ENCODE assay signal across 17 cellular contexts in the genomic region with DNA sequence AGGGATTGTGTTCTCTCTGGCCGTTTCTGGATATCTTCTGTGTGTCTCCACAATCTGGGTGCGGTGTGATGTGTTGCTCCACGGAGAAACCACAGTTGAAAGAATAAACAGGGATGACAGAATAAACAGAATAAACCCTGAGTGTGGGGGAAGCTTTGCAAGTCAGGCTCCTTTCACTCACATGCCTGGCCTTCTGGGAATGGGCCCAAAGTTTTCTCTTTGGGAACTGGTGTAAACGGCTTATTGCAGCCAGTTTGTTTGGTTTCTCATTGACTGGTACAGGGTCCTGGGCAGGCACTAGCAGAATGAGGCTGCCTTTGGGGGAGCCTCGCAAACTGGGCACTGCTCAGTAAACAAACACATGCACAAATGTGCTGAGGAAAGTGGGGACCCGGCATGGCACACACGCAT.
DNase-seq lines count a peak whose midpoint lies in the region; ATAC-seq and TF ChIP-seq lines count a peak whose summit lies in the region.
"Had no signal": no experiment of that assay in that cellular context is flagged by ENCODE, and none has a peak within 500 bp of the region (broad histone marks: within the 10 kb centered on the region; RNA-seq: fewer than 3 reads in every experiment).

No MANE protein-coding gene starts in this region.

- WGBS in upper lobe of left lung, 2 donors, result 59 to 62% methylated on average over 7 of the region's 7 CpGs

- H3K27me3 ChIP-seq in mucosa of rectum (ENCODE audit: control insufficient read depth in 2 of 2, insufficient read depth in 2 of 2, low read length in 2 of 2) (no peaks in the 10 kb centered on the region), upper lobe of left lung (no peaks in the 10 kb centered on the region)
- H3K27me3 ChIP-seq: spleen had no signal

- no peak overlapping the region for H3K9ac ChIP-seq in mucosa of rectum (ENCODE audit: low read depth in 1 of 2, low read length in 2 of 2)

- ATAC-seq in Right ventricle myocardium superior (ENCODE audit: poor library complexity) (peak; percentile 29), Right ventricle myocardium inferior (no peak), upper lobe of left lung (ENCODE audit: low FRiP score in 2 of 2) (peak in 1 of 2 donors; percentile 37), GM21528 (IDR thresholded peaks at IDR 0.05; ENCODE audit: low FRiP score, unreplicated experiment) (no peak), HG03457 (IDR thresholded peaks at IDR 0.05; ENCODE audit: unreplicated experiment) (no peak)
- ATAC-seq: A549 had no signal

- TF ChIP-seq POLR2A in upper lobe of left lung (IDR thresholded peaks at IDR 0.05), result peak in 1 of 4 donors; percentile 23

- intact Hi-C loops in Right ventricle myocardium superior (cut with DNase I), result no loop called here
- intact Hi-C loops in Right ventricle myocardium inferior (cut with DNase I), result no loop called here

- H3K4me1 ChIP-seq in mucosa of rectum (ENCODE audit: control insufficient read depth in 2 of 2, insufficient read depth in 2 of 2, low read length in 2 of 2) (peaks cover 4 to 11% of the 10 kb centered on the region in 2 donors), upper lobe of left lung (peaks cover 44 to 64% (median 50%) of the 10 kb centered on the region in 4 donors)

- peak overlapping the region; percentile 27 to 40 for H3K27ac ChIP-seq in mucosa of rectum (ENCODE audit: low read depth in 2 of 2, low read length in 2 of 2)
- peak overlapping the region in 3 of 4 donors; percentile 7 to 80 (median 78) for H3K27ac ChIP-seq in upper lobe of left lung
- H3K27ac ChIP-seq: A549, thoracic aorta had no signal

- TF ChIP-seq CTCF in fibroblast of villous mesenchyme (IDR thresholded peaks at IDR 0.05; ENCODE audit: insufficient read depth, low read depth, low read length) (no peak), upper lobe of left lung (IDR thresholded peaks at IDR 0.05) (no peak)

- no peak for TF ChIP-seq EP300 in upper lobe of left lung (IDR thresholded peaks at IDR 0.05)

- no peaks in the 10 kb centered on the region for H3K36me3 ChIP-seq in mucosa of rectum (ENCODE audit: control insufficient read depth in 2 of 2, insufficient read depth in 2 of 2, low read length in 2 of 2)
- H3K36me3 ChIP-seq in upper lobe of left lung, result no peaks in the 10 kb centered on the region
- H3K36me3 ChIP-seq: spleen, thoracic aorta had no signal

- H3K4me3 ChIP-seq in fibroblast of villous mesenchyme (ENCODE audit: low read depth, low read length), result no peak overlapping the region
- no peak overlapping the region for H3K4me3 ChIP-seq in mucosa of rectum (ENCODE audit: low read length in 2 of 2)
- no peak overlapping the region for H3K4me3 ChIP-seq in upper lobe of left lung
- H3K4me3 ChIP-seq: A549, spleen, thoracic aorta had no signal

- no peaks in the 10 kb centered on the region for H3K9me3 ChIP-seq in mucosa of rectum (ENCODE audit: control insufficient read depth in 2 of 2, low read length in 2 of 2)
- H3K9me3 ChIP-seq in upper lobe of left lung, result no peaks in the 10 kb centered on the region
- H3K9me3 ChIP-seq: A549, spleen, thoracic aorta had no signal

- DNase-seq in Right ventricle myocardium superior (no peak), Right ventricle myocardium inferior (ENCODE audit: missing footprints) (no peak), fibroblast of villous mesenchyme (ENCODE audit: low read depth) (peak; percentile 91), upper lobe of left lung (no peak), NCI-H1436 (lab: John Stamatoyannopoulos, UW) (no peak)
- DNase-seq: activated CD8-positive, alpha-beta memory T cell treated with anti-CD3 and anti-CD28 coated beads for 24 hours; activated naive CD4-positive, alpha-beta T cell treated with Interleukin-2 at 50 U/mL for 16 hours; cortex of kidney; immature natural killer cell; NCI-H1105; NCI-H524 treated with DMSO at 0.1 percent for 48 hours; spleen had no signal
